ENCODE assay signal across 8 cellular contexts in the genomic region with DNA sequence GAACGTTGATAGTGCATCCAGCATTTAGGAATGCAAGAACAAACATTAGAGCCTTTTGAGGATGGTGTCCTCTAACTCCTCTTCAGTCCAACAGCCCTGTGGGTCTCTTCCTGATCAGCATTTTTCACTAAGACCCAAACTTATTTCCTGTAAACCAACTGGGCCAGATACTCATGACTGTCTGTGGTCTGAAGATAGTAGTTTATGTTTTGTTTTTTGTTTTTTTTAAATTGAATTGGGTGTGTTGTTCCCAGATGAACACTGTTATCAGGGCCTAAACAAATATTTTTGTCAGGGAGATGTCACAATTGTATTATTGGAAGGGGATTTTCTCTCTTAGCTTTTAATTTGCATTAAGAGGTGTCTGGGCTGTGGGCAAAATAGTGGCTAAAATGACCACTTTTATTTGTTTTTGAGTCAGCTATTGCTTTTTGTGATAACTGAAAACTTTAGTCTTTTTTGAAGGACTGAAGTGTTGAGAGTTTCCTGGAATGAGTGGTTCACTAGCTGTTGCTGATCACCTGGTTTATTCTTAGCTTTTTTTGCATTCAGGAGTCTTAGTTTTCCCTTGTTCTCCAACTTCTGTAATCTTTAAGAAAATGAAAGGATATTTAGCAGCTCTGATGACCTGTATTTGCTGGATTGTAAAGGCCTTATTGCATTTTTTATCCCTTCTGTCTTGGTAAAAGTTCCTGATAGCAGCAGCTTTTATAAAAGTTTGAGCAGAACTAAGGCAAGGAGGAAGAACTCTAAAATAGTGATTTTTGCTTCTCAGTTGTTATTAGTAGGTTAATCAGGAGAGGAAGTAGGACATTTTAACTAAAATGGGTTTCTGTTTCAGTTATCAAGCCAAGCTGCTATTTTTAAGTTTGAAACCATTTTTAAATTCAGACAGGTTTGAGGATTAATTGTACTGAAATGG. TPM values are rescaled to one million over a fixed set of nuclear protein-coding genes. Genes with fewer than 3 reads are reported as not detected.
DNase-seq lines count a peak whose midpoint lies in the region; ATAC-seq and TF ChIP-seq lines count a peak whose summit lies in the region.

No MANE protein-coding gene starts in this region.

- H3K18ac ChIP-seq in mesendoderm (ENCODE audit: low read length): no peak overlapping the region

- no peak overlapping the region for H4K8ac ChIP-seq in mesendoderm (ENCODE audit: low read depth, low read length)

- H3K4me2 ChIP-seq in PC-9 (peak overlapping the region; percentile 58; the same call in 1 of the 2 replicates), mesendoderm (ENCODE audit: low read length) (no peak overlapping the region)

- no peak overlapping the region for H3K9ac ChIP-seq in mesendoderm (ENCODE audit: low read length)

- WGBS in mesendoderm (ENCODE audit: extremely low coverage, insufficient coverage, low lambda C conversion rate): no CpG with 5 or more reads among the region's 1 CpG

- H3K4me1 ChIP-seq in PC-9 (replicated peaks; ENCODE audit: insufficient read depth) (peaks cover 35% of the 10 kb centered on the region), mesendoderm (ENCODE audit: control insufficient read depth, low read depth, low read length) (peaks cover 10% of the 10 kb centered on the region)
- peaks cover 50% of the 10 kb centered on the region in 2 donors for H3K4me1 ChIP-seq in naive thymus-derived CD4-positive, alpha-beta T cell (ENCODE audit: control insufficient read depth in 2 of 2, insufficient read depth in 2 of 2, low read length in 2 of 2)

- H3K27me3 ChIP-seq in PC-9 (ENCODE audit: insufficient read depth, low read depth) (no peaks in the 10 kb centered on the region), mesendoderm (ENCODE audit: insufficient read depth, low read length, poor library complexity) (no peaks in the 10 kb centered on the region)
- no peaks in the 10 kb centered on the region for H3K27me3 ChIP-seq in naive thymus-derived CD4-positive, alpha-beta T cell (ENCODE audit: control insufficient read depth in 2 of 2, insufficient read depth in 2 of 2, low read length in 2 of 2)

- H2BK5ac ChIP-seq in mesendoderm (ENCODE audit: low read length): no peak overlapping the region

- H3K36me3 Mint-ChIP-seq in HFFc6 (ENCODE audit: low read depth): no peaks in the 10 kb centered on the region
- peaks cover 6 to 34% (median 21%) of the 10 kb centered on the region in 5 donors for H3K36me3 Mint-ChIP-seq in naive thymus-derived CD4-positive, alpha-beta T cell

- TF ChIP-seq CTCF in HFFc6 (IDR thresholded peaks at IDR 0.05): no peak
- no peak for TF ChIP-seq CTCF in PC-9 (conservative IDR thresholded peaks at IDR 0.05)

- H3K4me3 ChIP-seq in PC-9 (no peak overlapping the region), mesendoderm (ENCODE audit: low read length) (no peak overlapping the region)
- no peak overlapping the region for H3K4me3 ChIP-seq in naive thymus-derived CD4-positive, alpha-beta T cell (ENCODE audit: low read length)

- H3K79me2 ChIP-seq in PC-9 (ENCODE audit: low read depth) (peaks cover 64% of the 10 kb centered on the region), mesendoderm (ENCODE audit: control insufficient read depth, insufficient read depth, low read length) (peaks cover 84% of the 10 kb centered on the region)

- H3K27ac ChIP-seq in PC-9: peak overlapping the region; percentile 49; the same call in 1 of the 2 replicates
- H3K27ac ChIP-seq in naive thymus-derived CD4-positive, alpha-beta T cell (ENCODE audit: low read depth, low read length): peak overlapping the region; percentile 4
- no peak overlapping the region for H3K27ac ChIP-seq in mesendoderm (ENCODE audit: low read depth, low read length)
- no peak overlapping the region for H3K27ac ChIP-seq in caudate nucleus (ENCODE audit: low read depth, low read length)

- no peak overlapping the region for H2BK120ac ChIP-seq in mesendoderm (ENCODE audit: low read depth, low read length)

- H3K79me1 ChIP-seq in mesendoderm (ENCODE audit: low read length): peaks cover 9% of the 10 kb centered on the region

- no peaks in the 10 kb centered on the region for H3K9me3 Mint-ChIP-seq in HFFc6
- H3K9me3 Mint-ChIP-seq in naive thymus-derived CD4-positive, alpha-beta T cell: no peaks in the 10 kb centered on the region

- H3K36me3 ChIP-seq in PC-9 (ENCODE audit: low read depth): no peaks in the 10 kb centered on the region
- peaks cover 0 to 6% (median 0%) of the 10 kb centered on the region in 3 experiments for H3K36me3 ChIP-seq in naive thymus-derived CD4-positive, alpha-beta T cell (ENCODE audit: control insufficient read depth in 2 of 3, insufficient read depth in 3 of 3, low read length in 3 of 3)
- peaks cover 1% of the 10 kb centered on the region for H3K36me3 ChIP-seq in mesendoderm (ENCODE audit: control insufficient read depth, insufficient read depth, low read length)

- no peak overlapping the region for H3K56ac ChIP-seq in mesendoderm (ENCODE audit: low read length)

- BruUV-seq in PC-9 (replicated peaks; lab: Mats Ljungman, UMichigan): no TSS peak

- no peak overlapping the region for H2BK15ac ChIP-seq in mesendoderm (replicated peaks; ENCODE audit: low read depth)

- POLR2A ChIA-PET in PC-9 (lab: Charles Lee; ENCODE audit: unreplicated experiment): interaction anchor here (0.6 kb wide), 1 partner anchor 1003 kb away, joined by 4 read pairs; no protein-coding TSS in a partner anchor
- POLR2A ChIA-PET in naive thymus-derived CD4-positive, alpha-beta T cell (lab: Charles Lee): interaction anchor here (0.6 to 1.4 kb wide), 3 partner anchors 155 to 315 kb away, joined by 3 to 4 read pairs (median 3); no protein-coding TSS in a partner anchor

- H4K5ac ChIP-seq in mesendoderm (ENCODE audit: low read length): no peak overlapping the region

- H3F3A ChIP-seq in PC-9 (ENCODE audit: insufficient read depth, low read depth): peaks cover 12% of the 10 kb centered on the region; the same call in 1 of the 2 replicates

- H3K27ac Mint-ChIP-seq in HFFc6: peak overlapping the region; percentile 65
- peak overlapping the region in 8 of 9 donors; percentile 11 to 81 (median 52) for H3K27ac Mint-ChIP-seq in naive thymus-derived CD4-positive, alpha-beta T cell

- no peak for DNase-seq in HFFc6
- no peak for DNase-seq in PC-9
- DNase-seq in naive thymus-derived CD4-positive, alpha-beta T cell: no peak
- no peak for DNase-seq in mesendoderm
- DNase-seq in effector CD8-positive, alpha-beta T cell (lab: John Stamatoyannopoulos, UW): no peak
- DNase-seq in caudate nucleus (lab: John Stamatoyannopoulos, UW): no peak
- no peak for DNase-seq in AG08396 (ENCODE audit: low spot score)

- ATAC-seq in GM18517 (IDR thresholded peaks at IDR 0.05; ENCODE audit: unreplicated experiment): peak; percentile 68
- ATAC-seq in naive thymus-derived CD4-positive, alpha-beta T cell: no peak

- no peak overlapping the region for H3K4ac ChIP-seq in mesendoderm (ENCODE audit: low read depth, low read length)

- no peaks in the 10 kb centered on the region for H3K9me2 ChIP-seq in PC-9 (ENCODE audit: insufficient read depth)

- no peak overlapping the region for H2AFZ ChIP-seq in PC-9

- CTCF ChIA-PET in PC-9 (lab: Charles Lee): interaction anchor here (0.8 kb wide), 1 partner anchor 231 kb away, joined by 6 read pairs; no protein-coding TSS in a partner anchor
- CTCF ChIA-PET in naive thymus-derived CD4-positive, alpha-beta T cell (lab: Charles Lee): interaction anchor here (0.6 kb wide), 1 partner anchor 773 kb away, joined by 3 read pairs; no protein-coding TSS in a partner anchor

- H3K4me3 Mint-ChIP-seq in HFFc6: 0 out of 2 replicates have a peak overlapping the region, but pooled peaks have one; percentile 3
- H3K4me3 Mint-ChIP-seq in naive thymus-derived CD4-positive, alpha-beta T cell: peak overlapping the region; percentile 42 to 96 (median 92)

- H3K23ac ChIP-seq in mesendoderm (ENCODE audit: low read length): no peak overlapping the region

- intact Hi-C loops in PC-9 (cut with micrococcal nuclease; ENCODE audit: unreplicated experiment): loop anchor here (10.0 kb wide), 1 partner anchor 350 kb away; no protein-coding TSS in a partner anchor
- intact Hi-C loops in naive thymus-derived CD4-positive, alpha-beta T cell (cut with micrococcal nuclease): loop anchor here (1.0 to 10.0 kb wide), 3 partner anchors 8 to 1530 kb away; a partner anchor contains a TSS

- H4K20me1 ChIP-seq in PC-9 (ENCODE audit: insufficient read depth): no peaks in the 10 kb centered on the region

- H2AK5ac ChIP-seq in mesendoderm (ENCODE audit: low read length): no peak overlapping the region

- no peaks in the 10 kb centered on the region for H3K9me3 ChIP-seq in PC-9 (ENCODE audit: insufficient read depth, low read depth)
- H3K9me3 ChIP-seq in naive thymus-derived CD4-positive, alpha-beta T cell (ENCODE audit: control insufficient read depth in 2 of 3, low read length in 3 of 3): no peaks in the 10 kb centered on the region

- H3K4me1 Mint-ChIP-seq in HFFc6 (ENCODE audit: low read depth): peaks cover 50% of the 10 kb centered on the region
- peaks cover 56 to 96% (median 93%) of the 10 kb centered on the region in 7 donors for H3K4me1 Mint-ChIP-seq in naive thymus-derived CD4-positive, alpha-beta T cell

- H3K27me3 Mint-ChIP-seq in HFFc6 (ENCODE audit: insufficient read depth): no peaks in the 10 kb centered on the region; the same call in 1 of the 2 replicates
- H3K27me3 Mint-ChIP-seq in naive thymus-derived CD4-positive, alpha-beta T cell: no peaks in the 10 kb centered on the region

RNA-seq across cellular contexts. Expression of a gene that starts 5.5 kb away (rescaled TPM):
- 10 to 100 TPM; 29.1 to 47.7 (median 39.0) TPM for total RNA-seq in HFFc6 (2021; fragmentation: NEBNext Ultra II Directional; extraction: Animal tissue kit (Norgen Biotek cat#: 25700))
- total RNA-seq in PC-9 (2021): 26.3 and 27.3 TPM in 2 replicates
- total RNA-seq in naive thymus-derived CD4-positive, alpha-beta T cell: 100 to 1,000 TPM in 1 of 5 experiments, 10 to 100 TPM in 4; 36.2 to 107 (median 68.6) TPM
- polyA plus RNA-seq in naive thymus-derived CD4-positive, alpha-beta T cell: 10 to 100 TPM; 24.9 to 26.7 TPM
- 56.3 TPM for polyA plus RNA-seq in mesendoderm (2013, experiment 1 of 2)
- 55.7 TPM for polyA plus RNA-seq in mesendoderm (2013, experiment 2 of 2)

Comparison
In these comparisons a context has a peak if more than half of its experiments do, and no peak if none do; other contexts are left out.
1. H3K27ac ChIP-seq: peak in PC-9 (single experiment) and naive thymus-derived CD4-positive, alpha-beta T cell (single experiment); none in mesendoderm (single experiment) and caudate nucleus (single experiment).